ENCODE assay signal across 20 cellular contexts in genomic region chr20:4987130-4987529, GRCh38. TPM values are rescaled to one million over a fixed set of nuclear protein-coding genes. Genes with fewer than 3 reads are reported as not detected.
DNase-seq lines count a peak whose midpoint lies in the region; FAIRE-seq and TF ChIP-seq lines count a peak whose summit lies in the region.
"Had no signal": no experiment of that assay in that cellular context is flagged by ENCODE, and none has a peak within 500 bp of the region (broad histone marks: within the 10 kb centered on the region; RNA-seq: fewer than 3 reads in every experiment).

No MANE protein-coding gene starts in this region.

- no peaks in the 10 kb centered on the region for H3K9me3 ChIP-seq in spleen

- H3K4me3 Mint-ChIP-seq in chondrocyte (ENCODE audit: unreplicated experiment) = no peak overlapping the region
- H3K4me3 Mint-ChIP-seq: endodermal cell, HFFc6, natural killer cell had no signal

- peak overlapping the region in 5 of 8 donors; percentile 9 to 70 (median 58) for H3K27ac ChIP-seq in spleen

- 53 to 67% (median 61%) methylated on average over 6 of the region's 6 CpGs for WGBS in spleen, 5 donors

- no peaks in the 10 kb centered on the region for H3K36me3 Mint-ChIP-seq in chondrocyte (ENCODE audit: low read depth)
- H3K36me3 Mint-ChIP-seq: natural killer cell had no signal

- FAIRE-seq in GM12892 (lab: Jason Lieb, UNC) = no peak
- FAIRE-seq: A204.1, D721Med had no signal

- H3K4me1 Mint-ChIP-seq in chondrocyte (ENCODE audit: low read depth) = peaks cover 22% of the 10 kb centered on the region

- TF ChIP-seq CTCF in chondrocyte (IDR thresholded peaks at IDR 0.05) (no peak), spleen (IDR thresholded peaks at IDR 0.05 in 8 of 11, conservative IDR thresholded peaks at IDR 0.05 in 3 of 11) (no peak)

- peak; percentile 9 for DNase-seq in activated effector memory CD4-positive, alpha-beta T cell treated with anti-CD3 and anti-CD28 coated beads, Interleukin-2, amount 50 U/mL, for 16 hours
- DNase-seq in activated effector memory CD4-positive, alpha-beta T cell treated with Interleukin-2 at 50 U/mL for 16 hours = no peak
- DNase-seq in NAMALWA (ENCODE audit: low spot score) = peak; percentile 71
- DNase-seq in chondrocyte (ENCODE audit: low spot score) = no peak
- DNase-seq in spleen = no peak
- no peak for DNase-seq in GM12892 (ENCODE audit: insufficient read length)
- no peak for DNase-seq in NCI-H774 (lab: John Stamatoyannopoulos, UW)
- no peak for DNase-seq in NCI-H1417 treated with DMSO at 0.1 percent for 48 hours (lab: John Stamatoyannopoulos, UW)
- DNase-seq: activated CD8-positive, alpha-beta memory T cell treated with anti-CD3 and anti-CD28 coated beads, Interleukin-2, amount 50 U/mL, for 48 hours; activated naive CD4-positive, alpha-beta T cell; endodermal cell; HFFc6; natural killer cell; NCI-H1417; NCI-H69; posterior cingulate gyrus; SHP77; T-helper 1 cell had no signal

- H3K4me3 ChIP-seq in spleen = peak overlapping the region in 1 of 8 donors; percentile 23

- intact Hi-C loops in spleen (cut with DNase I; ENCODE audit: low total_unique reads) = no loop called here

- H3K27me3 Mint-ChIP-seq in chondrocyte (ENCODE audit: low read depth) = no peaks in the 10 kb centered on the region

- peaks cover 0 to 3% (median 0%) of the 10 kb centered on the region in 7 donors for H3K27me3 ChIP-seq in spleen (replicated peaks in 1 of 7)

- TF ChIP-seq POLR2A in spleen (IDR thresholded peaks at IDR 0.05) (no peak), GM12892 (IDR thresholded peaks at IDR 0.05; ENCODE audit: low read depth, low read length) (no peak)

- peaks cover 9 to 73% (median 53%) of the 10 kb centered on the region in 6 donors for H3K4me1 ChIP-seq in spleen

- peak overlapping the region; percentile 45 for H3K27ac Mint-ChIP-seq in chondrocyte (ENCODE audit: unreplicated experiment)
- H3K27ac Mint-ChIP-seq: endodermal cell, HFFc6 had no signal

- H3K9me3 Mint-ChIP-seq in chondrocyte (ENCODE audit: low read depth) = no peaks in the 10 kb centered on the region
- H3K9me3 Mint-ChIP-seq: endodermal cell, HFFc6, natural killer cell had no signal

- peaks cover 0 to 7% (median 0%) of the 10 kb centered on the region in 6 donors for H3K36me3 ChIP-seq in spleen

RNA-seq across cellular contexts. Expression of gene SLC23A2, which starts 14.2 kb away (rescaled TPM):
- total RNA-seq in chondrocyte (24.0 to 25.1 TPM (median 24.2 TPM) in 3 replicates), spleen (10 to 100 TPM; 35.7 to 72.0 (median 50.0) TPM)
- polyA plus RNA-seq in spleen = 10 to 100 TPM in 2 of 3 donors, 1 to 10 TPM in 1; 5.1 to 10.4 (median 10.4) TPM
- polyA plus RNA-seq in GM12892 (2012; ENCODE audit: missing spikeins) = 15.8 TPM

Comparison
In these comparisons a context has a peak if more than half of its experiments do, and no peak if none do; other contexts are left out.
1. DNase-seq: peak in activated effector memory CD4-positive, alpha-beta T cell treated with anti-CD3 and anti-CD28 coated beads, Interleukin-2, amount 50 U/mL, for 16 hours (single experiment) and NAMALWA (single experiment); none in activated effector memory CD4-positive, alpha-beta T cell treated with Interleukin-2 at 50 U/mL for 16 hours (single experiment), chondrocyte (single experiment), spleen (single experiment), GM12892 (single experiment), NCI-H774 (single experiment) and NCI-H1417 treated with DMSO at 0.1 percent for 48 hours (single experiment).